In genomic region chr2:106147665-106148064, GRCh38 we compare ENCODE assay signal across 10 cellular contexts. TPM values are rescaled to one million over a fixed set of nuclear protein-coding genes. Genes with fewer than 3 reads are reported as not detected.
DNase-seq lines count a peak whose midpoint lies in the region; ATAC-seq and TF ChIP-seq lines count a peak whose summit lies in the region.
"Had no signal": no experiment of that assay in that cellular context is flagged by ENCODE, and none has a peak within 500 bp of the region (broad histone marks: within the 10 kb centered on the region; RNA-seq: fewer than 3 reads in every experiment).

No MANE protein-coding gene starts in this region.

- peak overlapping the region; percentile 85; the same call in 1 of the 3 replicates for H2BK15ac ChIP-seq in IMR-90 (ENCODE audit: low read depth, low read length)

- no peak for TF ChIP-seq CTCF in IMR-90 (conservative IDR thresholded peaks at IDR 0.05; ENCODE audit: low read depth, low read length)

- H2AFZ ChIP-seq in IMR-90 (replicated peaks; ENCODE audit: low read length, poor library complexity), result no peak overlapping the region

- H3K4me1 ChIP-seq in BLaER1 (peaks cover 68% of the 10 kb centered on the region), IMR-90 (ENCODE audit: control insufficient read depth, insufficient read depth, low read length) (peaks cover 3% of the 10 kb centered on the region)

- H2BK20ac ChIP-seq in IMR-90 (ENCODE audit: low read depth, low read length), result peak overlapping the region; percentile 63; the same call in 1 of the 2 replicates

- H3K27me3 ChIP-seq in BLaER1, result no peaks in the 10 kb centered on the region
- no peaks in the 10 kb centered on the region for H3K27me3 ChIP-seq in IMR-90 (ENCODE audit: control insufficient read depth, insufficient read depth, low read length)
- H3K27me3 ChIP-seq: spleen had no signal

- POLR2A ChIA-PET in IMR-90 (lab: Charles Lee; ENCODE audit: unreplicated experiment), result no interaction called here

- H4K5ac ChIP-seq in IMR-90 (ENCODE audit: low read depth, low read length), result no peak overlapping the region; the same call in 1 of the 2 replicates

- no peak for TF ChIP-seq RAD21 in IMR-90 (IDR thresholded peaks at IDR 0.05; ENCODE audit: low read length)

- peaks cover 84% of the 10 kb centered on the region for H4K20me1 ChIP-seq in BLaER1
- H4K20me1 ChIP-seq in IMR-90 (ENCODE audit: insufficient read depth, low read length), result no peaks in the 10 kb centered on the region

- dilution Hi-C loops in IMR-90 (cut with HindIII; ENCODE audit: low sequenced_read_pairs, unreplicated experiment), result no loop called here

- CTCF ChIA-PET in IMR-90 (lab: Yijun Ruan, JAX), result interaction anchor here (1.0 to 1.4 kb wide), 2 partner anchors 55 to 281 kb away, joined by 3 to 4 read pairs; no protein-coding TSS in a partner anchor

- peak overlapping the region; percentile 54 for H2BK5ac ChIP-seq in IMR-90 (ENCODE audit: low read depth, low read length, poor library complexity, severe bottlenecking)

- DNase-seq in IMR-90 (peak; percentile 12), NK-92 (lab: John Stamatoyannopoulos, UW; ENCODE audit: unreplicated experiment) (no peak), SIG-M5 (lab: John Stamatoyannopoulos, UW) (no peak), HCEC 1CT (no peak)
- peak; percentile 33 for DNase-seq in central memory CD4-positive, alpha-beta T cell
- DNase-seq: NCI-H1694, spleen had no signal

- H4K8ac ChIP-seq in IMR-90 (ENCODE audit: low read depth in 2 of 2, low read length in 2 of 2), result no peak overlapping the region; a peak in 1 of 4 replicates

- H3K36me3 ChIP-seq in BLaER1 (peaks cover 96% of the 10 kb centered on the region), IMR-90 (ENCODE audit: control insufficient read depth, insufficient read depth, low read length) (peaks cover 5% of the 10 kb centered on the region)

- H4K91ac ChIP-seq in IMR-90 (ENCODE audit: insufficient read depth, low read depth, low read length), result peak overlapping the region; percentile 48; the same call in 1 of the 2 replicates

- H3K4me2 ChIP-seq in BLaER1, result 0 out of 2 replicates have a peak overlapping the region, but pooled peaks have one; percentile 1
- no peak overlapping the region for H3K4me2 ChIP-seq in IMR-90 (ENCODE audit: low read depth, low read length)

- H3K18ac ChIP-seq in IMR-90 (ENCODE audit: low read depth, low read length), result peak overlapping the region; percentile 57; the same call in 1 of the 2 replicates

- no CpG with 5 or more reads among the region's 3 CpGs for WGBS in IMR-90 (ENCODE audit: extremely low coverage in 2 of 2, insufficient read length in 1 of 2), 2 experiments

- H2BK120ac ChIP-seq in IMR-90 (ENCODE audit: low read depth, low read length), result peak overlapping the region; percentile 62

- in situ Hi-C loops in IMR-90 (cut with MboI; ENCODE audit: low sequenced_read_pairs), result no loop called here

- H3K27ac ChIP-seq in BLaER1 (no peak overlapping the region), IMR-90 (ENCODE audit: insufficient read depth, low read length) (peak overlapping the region; percentile 51)
- H3K27ac ChIP-seq: spleen had no signal

- BruUV-seq in IMR-90 (replicated peaks; lab: Mats Ljungman, UMichigan), result no TSS peak

- peak overlapping the region; percentile 42 for H3K4ac ChIP-seq in IMR-90 (ENCODE audit: low read depth, low read length)

- no peak overlapping the region for H2AK9ac ChIP-seq in IMR-90 (replicated peaks; ENCODE audit: low read depth, low read length, poor library complexity)

- H3K4me3 ChIP-seq in BLaER1, result no peak overlapping the region
- no peak overlapping the region for H3K4me3 ChIP-seq in IMR-90 (ENCODE audit: insufficient read depth, low read depth, low read length)
- H3K4me3 ChIP-seq: spleen had no signal

- H2AK5ac ChIP-seq in IMR-90 (ENCODE audit: low read depth, low read length), result peak overlapping the region; percentile 89

- peaks cover 4% of the 10 kb centered on the region for H3K9me1 ChIP-seq in IMR-90 (ENCODE audit: insufficient read depth, low read length)

- no peak for TF ChIP-seq POLR2A in IMR-90 (IDR thresholded peaks at IDR 0.05; ENCODE audit: low read depth, low read length)

- peaks cover 6% of the 10 kb centered on the region; the same call in 1 of the 2 replicates for H3K9me3 ChIP-seq in BLaER1
- no peaks in the 10 kb centered on the region for H3K9me3 ChIP-seq in IMR-90 (ENCODE audit: control insufficient read depth, insufficient read depth, low read length)

- peak; percentile 53 for ATAC-seq in GM19397 (IDR thresholded peaks at IDR 0.05; ENCODE audit: unreplicated experiment)
- peak; percentile 22 for ATAC-seq in IMR-90 (ENCODE audit: low read depth)
- ATAC-seq in HG03039 (IDR thresholded peaks at IDR 0.05; ENCODE audit: unreplicated experiment), result no peak

- H3K23ac ChIP-seq in IMR-90 (ENCODE audit: low read depth, low read length), result peak overlapping the region; percentile 60

- H3K56ac ChIP-seq in IMR-90 (ENCODE audit: extremely low read depth, insufficient read depth, low read length), result no peak overlapping the region

- 0 out of 4 replicates have a peak, but pooled peaks cover 0 to 1% of the 10 kb centered on the region in 2 experiments for H3K79me1 ChIP-seq in IMR-90 (ENCODE audit: low read depth in 1 of 2, low read length in 2 of 2)

- no peak overlapping the region for H3K9ac ChIP-seq in BLaER1
- no peak overlapping the region for H3K9ac ChIP-seq in IMR-90 (ENCODE audit: low read depth, low read length)

- peak overlapping the region; percentile 77; the same call in 1 of the 2 replicates for H3K14ac ChIP-seq in IMR-90 (replicated peaks; ENCODE audit: low read depth, low read length)

- intact Hi-C loops in IMR-90 (cut with micrococcal nuclease), result no loop called here

TF ChIP-seq in IMR-90, 13 proteins besides CTCF, POLR2A, EP300 and RAD21:
- no peak for TF ChIP-seq MAZ (IDR thresholded peaks at IDR 0.05; ENCODE audit: borderline replicate concordance, low read depth, low read length)
- no peak for TF ChIP-seq FOS (IDR thresholded peaks at IDR 0.05; ENCODE audit: low read depth, low read length)
- TF ChIP-seq NFE2L2 (IDR thresholded peaks at IDR 0.05; ENCODE audit: low read depth, low read length), result no peak
- no peak for TF ChIP-seq MAFK (IDR thresholded peaks at IDR 0.05; ENCODE audit: low read depth, low read length)
- TF ChIP-seq ELK1 (IDR thresholded peaks at IDR 0.05; ENCODE audit: borderline replicate concordance, low read depth, low read length), result no peak
- TF ChIP-seq CHD1 (IDR thresholded peaks at IDR 0.05; ENCODE audit: low read depth, low read length), result no peak
- TF ChIP-seq RFX5 (IDR thresholded peaks at IDR 0.05; ENCODE audit: low read depth, low read length), result no peak
- no peak for TF ChIP-seq SMC3 (IDR thresholded peaks at IDR 0.05; ENCODE audit: low read depth, low read length)
- TF ChIP-seq USF2 (IDR thresholded peaks at IDR 0.05; ENCODE audit: low read depth, low read length), result no peak
- no peak for TF ChIP-seq RCOR1 (IDR thresholded peaks at IDR 0.05; ENCODE audit: insufficient replicate concordance, low read length)

RNA-seq across cellular contexts. Expression of gene UXS1, which starts 46.4 kb away (rescaled TPM):
- 24.7 and 33.7 TPM in 2 replicates for total RNA-seq in IMR-90 (2012; rRNA removed)
- polyA plus RNA-seq in IMR-90 (2012; rRNA removed), result 54.1 and 54.3 TPM in 2 replicates
- 31.1 and 35.6 TPM in 2 replicates for polyA plus RNA-seq in IMR-90 (2012; cell fraction: cytosol; rRNA removed)
- polyA plus RNA-seq in IMR-90 (2012; cell fraction: nucleus; rRNA removed; ENCODE audit: low replicate concordance), result 22.8 and 23.4 TPM in 2 replicates

Comparison
In these comparisons a context has a peak if more than half of its experiments do, and no peak if none do; other contexts are left out.
1. DNase-seq: peak in IMR-90 (single experiment) and central memory CD4-positive, alpha-beta T cell (single experiment); none in NK-92 (single experiment), SIG-M5 (single experiment) and HCEC 1CT (single experiment).